In genomic region chr6:105317607-105318533, GRCh38 we compare ENCODE assay signal across 10 cellular contexts.
DNase-seq lines count a peak whose midpoint lies in the region; ATAC-seq and TF ChIP-seq lines count a peak whose summit lies in the region.
"Had no signal": no experiment of that assay in that cellular context is flagged by ENCODE, and none has a peak within 500 bp of the region (broad histone marks: within the 10 kb centered on the region; RNA-seq: fewer than 3 reads in every experiment).

No MANE protein-coding gene starts in this region.

- ATAC-seq in sciatic nerve (no peak), GM18861 (IDR thresholded peaks at IDR 0.05; ENCODE audit: unreplicated experiment) (no peak)
- ATAC-seq in stimulated activated memory B cell treated with anti-CD40 and anti-IgM and Interleukin-4, amounts not matched to agents 10 μg/mL and 1 μg/mL and 100 μg/mL, for 72 hours, result no peak

- DNase-seq in DMS 273 (lab: John Stamatoyannopoulos, UW; ENCODE audit: unreplicated experiment) (peak; percentile 26), DMS 273 treated with DMSO at 0.1 percent for 48 hours (lab: John Stamatoyannopoulos, UW) (no peak), LoVo (ENCODE audit: low spot score) (peak; percentile 43), cerebellum (ENCODE audit: low spot score) (peak; percentile 8), sciatic nerve (ENCODE audit: low spot score) (no peak)
- DNase-seq: 8988T; effector CD8-positive, alpha-beta T cell had no signal

- H3K9me3 Mint-ChIP-seq in nephron, result no peaks in the 10 kb centered on the region
- H3K9me3 Mint-ChIP-seq in stimulated activated memory B cell treated with anti-CD40 and anti-IgM and Interleukin-4, amounts not matched to agents 10 μg/mL and 1 μg/mL and 100 μg/mL, for 72 hours, result no peaks in the 10 kb centered on the region

- H3K27ac Mint-ChIP-seq in nephron, result no peak overlapping the region
- no peak overlapping the region for H3K27ac Mint-ChIP-seq in stimulated activated memory B cell treated with anti-CD40 and anti-IgM and Interleukin-4, amounts not matched to agents 10 μg/mL and 1 μg/mL and 100 μg/mL, for 72 hours

- peaks cover 20% of the 10 kb centered on the region for H3K4me1 Mint-ChIP-seq in nephron
- H3K4me1 Mint-ChIP-seq in stimulated activated memory B cell treated with anti-CD40 and anti-IgM and Interleukin-4, amounts not matched to agents 10 μg/mL and 1 μg/mL and 100 μg/mL, for 72 hours, result no peaks in the 10 kb centered on the region

- peaks cover 50% of the 10 kb centered on the region for H3K36me3 Mint-ChIP-seq in nephron (ENCODE audit: low read depth)
- peaks cover 60% of the 10 kb centered on the region for H3K36me3 Mint-ChIP-seq in stimulated activated memory B cell treated with anti-CD40 and anti-IgM and Interleukin-4, amounts not matched to agents 10 μg/mL and 1 μg/mL and 100 μg/mL, for 72 hours

- intact Hi-C loops in sciatic nerve (cut with DNase I), result no loop called here

- no peaks in the 10 kb centered on the region for H3K27me3 Mint-ChIP-seq in nephron (ENCODE audit: low read depth)
- H3K27me3 Mint-ChIP-seq in stimulated activated memory B cell treated with anti-CD40 and anti-IgM and Interleukin-4, amounts not matched to agents 10 μg/mL and 1 μg/mL and 100 μg/mL, for 72 hours, result no peaks in the 10 kb centered on the region

- peak in 2 of 3 experiments; percentile 12 to 14 for TF ChIP-seq CTCF in nephron (IDR thresholded peaks at IDR 0.05; ENCODE audit: unreplicated experiment in 3 of 3)

- no peak overlapping the region for H3K4me3 Mint-ChIP-seq in nephron
- H3K4me3 Mint-ChIP-seq in stimulated activated memory B cell treated with anti-CD40 and anti-IgM and Interleukin-4, amounts not matched to agents 10 μg/mL and 1 μg/mL and 100 μg/mL, for 72 hours, result no peak overlapping the region

Comparison
In these comparisons a context has a peak if more than half of its experiments do, and no peak if none do; other contexts are left out.
1. DNase-seq: peak in DMS 273 (single experiment), LoVo (single experiment) and cerebellum (single experiment); none in DMS 273 treated with DMSO at 0.1 percent for 48 hours (single experiment) and sciatic nerve (single experiment).